In genomic region chr5:140497897-140498296, GRCh38 we compare ENCODE assay signal across 2 cellular contexts.
A peak's percentile ranks its signal among the peaks of the same experiment; 100 is the strongest.
TF ChIP-seq lines count a peak whose summit lies in the region.

No MANE protein-coding gene starts in this region.

TF ChIP-seq in GM12878, 131 proteins besides CTCF, POLR2A, EP300 and RAD21:
- TF ChIP-seq TCF12 (IDR thresholded peaks at IDR 0.05; ENCODE audit: low read depth, low read length) (no peak), FOXK2 (IDR thresholded peaks at IDR 0.05) (no peak), ATF3 (IDR thresholded peaks at IDR 0.05; ENCODE audit: borderline replicate concordance, extremely low read depth, low read depth, low read length) (no peak), ZBTB33 (IDR thresholded peaks at IDR 0.05) (no peak), TBL1XR1 (IDR thresholded peaks at IDR 0.05; ENCODE audit: low read depth, low read length) (no peak), FOXM1 (IDR thresholded peaks at IDR 0.05; ENCODE audit: low read depth, low read length) (no peak), CUX1 (IDR thresholded peaks at IDR 0.05; ENCODE audit: insufficient replicate concordance, low read depth, low read length) (no peak), MEF2B (IDR thresholded peaks at IDR 0.05; ENCODE audit: partially characterized antibody, poor library complexity, severe bottlenecking) (no peak), RFX5 (IDR thresholded peaks at IDR 0.05; ENCODE audit: low read depth, low read length) (no peak), RBBP5 (conservative IDR thresholded peaks at IDR 0.05) (no peak), NFIC (IDR thresholded peaks at IDR 0.05; ENCODE audit: low read depth, low read length) (no peak), NFYA (IDR thresholded peaks at IDR 0.05; ENCODE audit: borderline replicate concordance, low read depth, low read length) (no peak), MYC (IDR thresholded peaks at IDR 0.05; ENCODE audit: insufficient read depth, insufficient read length, insufficient replicate concordance, low read length, severe bottlenecking) (no peak), ZBTB11 (CRISPR knock-in tag; IDR thresholded peaks at IDR 0.05) (no peak), JUND (IDR thresholded peaks at IDR 0.05; ENCODE audit: low read depth, low read length) (no peak)

TF ChIP-seq in HepG2, 621 proteins besides CTCF, POLR2A, EP300 and RAD21 (continues in another document):
- TF ChIP-seq FOXA3 (CRISPR knock-in tag; IDR thresholded peaks at IDR 0.05) = peak; percentile 60
- TF ChIP-seq CEBPZ (IDR thresholded peaks at IDR 0.05; ENCODE audit: low read length) = no peak
- no peak for TF ChIP-seq SNAPC2 (CRISPR knock-in tag; IDR thresholded peaks at IDR 0.05)
- TF ChIP-seq SAFB2 (CRISPR knock-in tag; IDR thresholded peaks at IDR 0.05; ENCODE audit: borderline replicate concordance, low read depth) = no peak
- TF ChIP-seq SOX13 (IDR thresholded peaks at IDR 0.05) = no peak
- TF ChIP-seq SOX13 (CRISPR knock-in tag; conservative IDR thresholded peaks at IDR 0.05 in 1 of 2, IDR thresholded peaks at IDR 0.05 in 1 of 2) = peak in 1 of 2 experiments; percentile 85; a peak in 2 of 4 replicates
- no peak for TF ChIP-seq NKX3-1 (CRISPR knock-in tag; IDR thresholded peaks at IDR 0.05)
- TF ChIP-seq HNF1A (IDR thresholded peaks at IDR 0.05; ENCODE audit: low read depth) = no peak
- TF ChIP-seq HNF1A (CRISPR knock-in tag; IDR thresholded peaks at IDR 0.05; ENCODE audit: borderline replicate concordance) = peak; percentile 61; the same call in 1 of the 2 replicates
- no peak for TF ChIP-seq ZNF318 (CRISPR knock-in tag; IDR thresholded peaks at IDR 0.05)
- no peak for TF ChIP-seq ZSCAN30 (CRISPR knock-in tag; IDR thresholded peaks at IDR 0.05)
- no peak for TF ChIP-seq TRIM22 (IDR thresholded peaks at IDR 0.05)
- TF ChIP-seq MAFG (CRISPR knock-in tag; IDR thresholded peaks at IDR 0.05) = no peak
- TF ChIP-seq POLR2AphosphoS2 (IDR thresholded peaks at IDR 0.05; ENCODE audit: low read depth, low read length) = no peak
- TF ChIP-seq ZNF644 (CRISPR knock-in tag; IDR thresholded peaks at IDR 0.05; ENCODE audit: low read depth) = peak; percentile 56; the same call in 1 of the 2 replicates
- no peak for TF ChIP-seq HNRNPUL1 (IDR thresholded peaks at IDR 0.05; ENCODE audit: low read depth, low read length)
- no peak for TF ChIP-seq KAT7 (CRISPR knock-in tag; IDR thresholded peaks at IDR 0.05; ENCODE audit: borderline replicate concordance)
- no peak for TF ChIP-seq FOXP1 (IDR thresholded peaks at IDR 0.05)
- TF ChIP-seq FOXP1 (CRISPR knock-in tag; IDR thresholded peaks at IDR 0.05) = peak; percentile 60
- TF ChIP-seq MTF1 (CRISPR knock-in tag; IDR thresholded peaks at IDR 0.05) = no peak
- TF ChIP-seq NAIF1 (CRISPR knock-in tag; IDR thresholded peaks at IDR 0.05; ENCODE audit: borderline replicate concordance) = no peak
- 0 out of 2 replicates have a peak, but pooled peaks have one; percentile 1 for TF ChIP-seq ZNF646 (CRISPR knock-in tag; IDR thresholded peaks at IDR 0.05)
- no peak for TF ChIP-seq TBP (CRISPR knock-in tag; IDR thresholded peaks at IDR 0.05)
